Comparison of ENCODE assay signal across 26 cellular contexts in the genomic region with DNA sequence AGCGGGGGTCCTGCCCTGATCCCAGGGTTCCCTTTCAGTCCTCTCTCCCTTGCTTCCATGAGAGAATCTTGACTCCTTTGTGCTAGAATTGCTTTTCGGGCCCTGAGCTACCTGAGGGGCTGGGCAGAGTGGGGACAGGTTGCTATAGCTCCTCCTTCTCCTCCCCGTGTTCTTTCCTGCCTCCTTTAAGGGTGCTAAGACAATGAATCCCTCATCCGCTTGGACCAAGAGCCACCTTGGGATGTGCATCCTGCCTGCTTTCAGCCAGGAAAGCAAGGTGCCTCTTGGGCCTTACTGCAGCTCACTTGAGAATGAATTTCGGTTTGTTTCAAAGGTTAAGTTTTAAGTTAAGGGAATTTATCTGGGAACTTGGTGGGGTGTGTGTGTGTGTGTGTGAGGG. TPM values are rescaled to one million over a fixed set of nuclear protein-coding genes. Genes with fewer than 3 reads are reported as not detected.
"Had no signal": no experiment of that assay in that cellular context is flagged by ENCODE, and none has a peak within 500 bp of the region (broad histone marks: within the 10 kb centered on the region; RNA-seq: fewer than 3 reads in every experiment).

No MANE protein-coding gene starts in this region.

- H3K9me3 Mint-ChIP-seq: activated naive CD4-positive, alpha-beta T cell treated with anti-CD3 and anti-CD28 coated beads for 36 hours; activated naive CD8-positive, alpha-beta T cell treated with anti-CD3 and anti-CD28 coated beads, Interleukin-2, amount 10 ng/mL, durations not matched to agents 7 days and 5 days; activated T-helper 1 cell treated with anti-CD3 and anti-CD28 coated beads, Interleukin-12 subunit alpha, Interleukin-12 subunit beta, Interleukin-2, Interleukin-4 antibody, amounts not matched to agents 30 ng/mL and 10 ng/mL and 1 ng/mL, durations not matched to agents 14 hours and 24 hours and 36 hours; effector memory CD8-positive, alpha-beta T cell; stimulated activated effector memory CD8-positive, alpha-beta T cell treated with anti-CD3 and anti-CD28 coated beads, Interleukin-12 subunit alpha, Interleukin-12 subunit beta, amount 100 ng/mL, for 72 hours; stimulated activated naive CD8-positive, alpha-beta T cell treated with anti-CD3 and anti-CD28 coated beads, Interleukin-15, amount 100 ng/mL, for 72 hours had no signal

- H3K27ac ChIP-seq: lower lobe of right lung, right lobe of liver, thyroid gland, upper lobe of left lung, vagina had no signal

- DNase-seq: activated CD4-positive, alpha-beta T cell treated with anti-CD3 and anti-CD28 coated beads for 36 hours; activated CD4-positive, CD25-positive, alpha-beta regulatory T cell; activated effector memory CD4-positive, alpha-beta T cell treated with anti-CD3 and anti-CD28 coated beads, Interleukin-2, amount 50 U/mL, for 16 hours; activated naive CD4-positive, alpha-beta T cell treated with anti-CD3 and anti-CD28 coated beads for 36 hours; activated naive CD8-positive, alpha-beta T cell treated with anti-CD3 and anti-CD28 coated beads, Interleukin-2, amount 10 ng/mL, durations not matched to agents 7 days and 5 days; activated T-cell treated with anti-CD3 and anti-CD28 coated beads, Interleukin-2, amount 50 U/mL, for 1 hour; amniotic stem cell; caudate nucleus; cortex of kidney; effector memory CD8-positive, alpha-beta T cell; foreskin fibroblast; kidney glomerular epithelial cell; lower lobe of right lung; mesenchymal stem cell; right lobe of liver; stimulated activated CD4-positive, alpha-beta T cell treated with anti-CD3 and anti-CD28 coated beads, Interleukin-4, amount 100 ng/mL, for 24 hours; stimulated activated naive CD8-positive, alpha-beta T cell treated with anti-CD3 and anti-CD28 coated beads, Interleukin-15, amount 100 ng/mL, for 72 hours; T-helper 2 cell; thyroid gland; upper lobe of left lung had no signal

- H3K27ac Mint-ChIP-seq: activated CD4-positive, alpha-beta T cell treated with anti-CD3 and anti-CD28 coated beads for 36 hours; activated naive CD4-positive, alpha-beta T cell treated with anti-CD3 and anti-CD28 coated beads for 36 hours; activated naive CD8-positive, alpha-beta T cell treated with anti-CD3 and anti-CD28 coated beads, Interleukin-2, amount 10 ng/mL, durations not matched to agents 7 days and 5 days; activated T-helper 1 cell treated with anti-CD3 and anti-CD28 coated beads, Interleukin-12 subunit alpha, Interleukin-12 subunit beta, Interleukin-2, Interleukin-4 antibody, amounts not matched to agents 30 ng/mL and 10 ng/mL and 1 ng/mL, durations not matched to agents 14 hours and 24 hours and 36 hours; effector memory CD8-positive, alpha-beta T cell; natural killer cell treated with Interleukin-12 subunit alpha and Interleukin-12 subunit beta and Interleukin-15 and Interleukin-18, amount 100 ng/mL, for 72 hours; stimulated activated effector memory CD8-positive, alpha-beta T cell treated with anti-CD3 and anti-CD28 coated beads, Interleukin-12 subunit alpha, Interleukin-12 subunit beta, amount 100 ng/mL, for 72 hours; stimulated activated naive CD8-positive, alpha-beta T cell treated with anti-CD3 and anti-CD28 coated beads, Interleukin-15, amount 100 ng/mL, for 72 hours had no signal

- FAIRE-seq: astrocyte, endothelial cell of umbilical vein had no signal

- H3K4me3 Mint-ChIP-seq: activated CD4-positive, alpha-beta T cell treated with anti-CD3 and anti-CD28 coated beads for 36 hours; activated naive CD4-positive, alpha-beta T cell treated with anti-CD3 and anti-CD28 coated beads for 36 hours; activated naive CD8-positive, alpha-beta T cell treated with anti-CD3 and anti-CD28 coated beads, Interleukin-2, amount 10 ng/mL, durations not matched to agents 7 days and 5 days; activated T-helper 1 cell treated with anti-CD3 and anti-CD28 coated beads, Interleukin-12 subunit alpha, Interleukin-12 subunit beta, Interleukin-2, Interleukin-4 antibody, amounts not matched to agents 30 ng/mL and 10 ng/mL and 1 ng/mL, durations not matched to agents 14 hours and 24 hours and 36 hours; effector memory CD8-positive, alpha-beta T cell; natural killer cell treated with Interleukin-12 subunit alpha and Interleukin-12 subunit beta and Interleukin-15 and Interleukin-18, amount 100 ng/mL, for 72 hours; stimulated activated effector memory CD8-positive, alpha-beta T cell treated with anti-CD3 and anti-CD28 coated beads, Interleukin-12 subunit alpha, Interleukin-12 subunit beta, amount 100 ng/mL, for 72 hours; stimulated activated naive CD8-positive, alpha-beta T cell treated with anti-CD3 and anti-CD28 coated beads, Interleukin-15, amount 100 ng/mL, for 72 hours had no signal

- H3K4me3 ChIP-seq: lower lobe of right lung, right lobe of liver, thyroid gland, upper lobe of left lung, vagina had no signal

- H3K36me3 ChIP-seq: lower lobe of right lung, right lobe of liver, thyroid gland, upper lobe of left lung, vagina had no signal

- H3K27me3 ChIP-seq: right lobe of liver, thyroid gland, upper lobe of left lung, vagina had no signal

- H3K9me3 ChIP-seq: lower lobe of right lung, right lobe of liver, thyroid gland, upper lobe of left lung, vagina had no signal

- H3K4me1 ChIP-seq: lower lobe of right lung, right lobe of liver, thyroid gland, vagina had no signal

- ATAC-seq: activated CD4-positive, alpha-beta T cell treated with anti-CD3 and anti-CD28 coated beads for 36 hours; effector memory CD8-positive, alpha-beta T cell; lower lobe of right lung; stimulated activated naive CD8-positive, alpha-beta T cell treated with anti-CD3 and anti-CD28 coated beads, Interleukin-15, amount 100 ng/mL, for 72 hours had no signal

- H3K36me3 Mint-ChIP-seq: activated naive CD8-positive, alpha-beta T cell treated with anti-CD3 and anti-CD28 coated beads, Interleukin-2, amount 10 ng/mL, durations not matched to agents 7 days and 5 days; natural killer cell treated with Interleukin-12 subunit alpha and Interleukin-12 subunit beta and Interleukin-15 and Interleukin-18, amount 100 ng/mL, for 72 hours; stimulated activated effector memory CD8-positive, alpha-beta T cell treated with anti-CD3 and anti-CD28 coated beads, Interleukin-12 subunit alpha, Interleukin-12 subunit beta, amount 100 ng/mL, for 72 hours had no signal

- H3K4me1 Mint-ChIP-seq: activated CD4-positive, alpha-beta T cell treated with anti-CD3 and anti-CD28 coated beads for 36 hours; activated naive CD8-positive, alpha-beta T cell treated with anti-CD3 and anti-CD28 coated beads, Interleukin-2, amount 10 ng/mL, durations not matched to agents 7 days and 5 days; stimulated activated effector memory CD8-positive, alpha-beta T cell treated with anti-CD3 and anti-CD28 coated beads, Interleukin-12 subunit alpha, Interleukin-12 subunit beta, amount 100 ng/mL, for 72 hours; stimulated activated naive CD8-positive, alpha-beta T cell treated with anti-CD3 and anti-CD28 coated beads, Interleukin-15, amount 100 ng/mL, for 72 hours had no signal

RNA-seq across cellular contexts. Expression of gene ADRA2A, which starts 53.6 kb away (rescaled TPM):
- total RNA-seq: activated CD4-positive, alpha-beta T cell treated with anti-CD3 and anti-CD28 coated beads for 36 hours; activated naive CD4-positive, alpha-beta T cell treated with anti-CD3 and anti-CD28 coated beads for 36 hours; activated naive CD8-positive, alpha-beta T cell treated with anti-CD3 and anti-CD28 coated beads, Interleukin-2, amount 10 ng/mL, durations not matched to agents 7 days and 5 days; activated T-helper 1 cell treated with anti-CD3 and anti-CD28 coated beads, Interleukin-12 subunit alpha, Interleukin-12 subunit beta, Interleukin-2, Interleukin-4 antibody, amounts not matched to agents 30 ng/mL and 10 ng/mL and 1 ng/mL, durations not matched to agents 14 hours and 24 hours and 36 hours; endothelial cell of umbilical vein; natural killer cell treated with Interleukin-12 subunit alpha and Interleukin-12 subunit beta and Interleukin-15 and Interleukin-18, amount 100 ng/mL, for 72 hours had no signal
